ENCODE assay signal across 28 cellular contexts in the genomic region with DNA sequence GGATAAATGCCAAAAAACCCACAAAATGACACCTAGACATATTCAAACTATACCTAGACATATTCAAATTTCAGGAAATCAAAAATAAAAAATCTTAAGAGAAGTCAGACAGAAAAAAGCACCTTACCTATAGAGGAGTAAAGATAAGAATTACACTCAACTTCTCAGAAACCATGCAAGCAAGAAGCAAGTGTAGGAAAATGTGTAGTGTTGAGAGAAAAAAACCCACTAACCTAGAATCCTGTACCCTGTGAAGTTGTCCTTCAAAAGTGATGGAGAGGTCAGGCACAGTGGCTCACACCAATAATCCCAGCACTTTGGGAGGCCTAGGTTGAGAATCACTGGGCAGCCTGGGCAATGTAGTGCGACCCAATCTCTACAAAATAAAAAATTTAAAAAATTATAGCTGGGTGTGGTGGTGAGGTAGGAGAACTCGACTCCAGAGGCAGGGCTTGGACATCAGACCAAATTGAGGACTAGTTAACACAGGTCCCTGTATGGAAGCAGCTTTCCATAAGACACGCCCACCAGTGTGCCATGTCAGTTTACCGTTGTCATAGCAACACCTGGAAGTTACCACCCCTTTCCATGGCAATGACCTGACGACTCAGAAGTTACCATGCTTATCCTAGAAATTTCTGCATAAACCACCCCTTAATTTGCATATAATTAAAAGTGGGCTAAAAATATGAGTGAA. TPM values are rescaled to one million over a fixed set of nuclear protein-coding genes. Genes with fewer than 3 reads are reported as not detected.
DNase-seq lines count a peak whose midpoint lies in the region; ATAC-seq, FAIRE-seq and TF ChIP-seq lines count a peak whose summit lies in the region.
"Had no signal": no experiment of that assay in that cellular context is flagged by ENCODE, and none has a peak within 500 bp of the region (broad histone marks: within the 10 kb centered on the region; RNA-seq: fewer than 3 reads in every experiment).

No MANE protein-coding gene starts in this region.

- H3K4me1 ChIP-seq in A549, result no peaks in the 10 kb centered on the region
- H3K4me1 ChIP-seq in DND-41 (ENCODE audit: insufficient read depth, low read length), result peaks cover 8% of the 10 kb centered on the region
- no peaks in the 10 kb centered on the region for H3K4me1 ChIP-seq in endodermal cell (ENCODE audit: control insufficient read depth, insufficient read depth, low read length)
- H3K4me1 ChIP-seq: breast epithelium, Caco-2, prostate gland, SJCRH30 had no signal

- peak in 1 of 2 experiments; percentile 32 for DNase-seq in A549 (ENCODE audit: low read depth in 1 of 2, low spot score in 1 of 2)
- peak; percentile 5 for DNase-seq in DND-41
- peak; percentile 2 for DNase-seq in NCI-H774 (lab: John Stamatoyannopoulos, UW)
- peak; percentile 73 for DNase-seq in endodermal cell
- no peak for DNase-seq in Ammon's horn (ENCODE audit: low spot score)
- DNase-seq: gastrocnemius medialis; HCEC 1CT; NCI-H2029; NCI-H510A treated with DMSO at 0.1 percent for 48 hours; stimulated activated CD4-positive, alpha-beta T cell treated with anti-CD3 and anti-CD28 coated beads, Interleukin-2, amount 100 ng/mL, for 48 hours; T-helper 2 cell had no signal

- H3K4me1 Mint-ChIP-seq in endodermal cell, result peaks cover 8% of the 10 kb centered on the region

- 60% methylated on average over 5 of the region's 5 CpGs for WGBS in A549 (ENCODE audit: missing lambda C conversion rate)
- 89 to 91% methylated on average over 3 to 4 of the region's 5 CpGs for WGBS in endodermal cell (ENCODE audit: insufficient coverage in 1 of 2, insufficient read length in 1 of 2), 2 experiments

- H3K4me2 ChIP-seq in A549 (no peak overlapping the region), DND-41 (ENCODE audit: insufficient read depth, low read length) (no peak overlapping the region)

- no peak for TF ChIP-seq EP300 in A549 (IDR thresholded peaks at IDR 0.05)

- FAIRE-seq in A549 (lab: Jason Lieb, UNC), result no peak
- FAIRE-seq: GM12892 had no signal

- POLR2A ChIA-PET in A549 (lab: Yijun Ruan, JAX), result no interaction called here

- no peak for TF ChIP-seq RAD21 in A549 (conservative IDR thresholded peaks at IDR 0.05 in 1 of 2, IDR thresholded peaks at IDR 0.05 in 1 of 2)

- no peak overlapping the region for H3K4me3 ChIP-seq in A549
- H3K4me3 ChIP-seq in DND-41 (ENCODE audit: low read depth in 1 of 2, low read length in 2 of 2), result no peak overlapping the region
- no peak overlapping the region for H3K4me3 ChIP-seq in endodermal cell (ENCODE audit: low read length)
- H3K4me3 ChIP-seq: breast epithelium, gastrocnemius medialis, prostate gland, SJCRH30, skin epidermis had no signal

- H3K27ac Mint-ChIP-seq in endodermal cell, result no peak overlapping the region
- H3K27ac Mint-ChIP-seq: mesothelial cell of epicardium had no signal

- no peaks in the 10 kb centered on the region for H3K27me3 Mint-ChIP-seq in endodermal cell (ENCODE audit: insufficient read depth)

- no peaks in the 10 kb centered on the region for H3K36me3 Mint-ChIP-seq in endodermal cell (ENCODE audit: low read depth)
- H3K36me3 Mint-ChIP-seq: IgD-negative memory B cell had no signal

- peaks cover 18% of the 10 kb centered on the region for H3K9me3 Mint-ChIP-seq in endodermal cell

- no peaks in the 10 kb centered on the region for H3K79me2 ChIP-seq in DND-41 (ENCODE audit: insufficient read depth, low read length)

- no peak overlapping the region for H3K4me3 Mint-ChIP-seq in endodermal cell
- H3K4me3 Mint-ChIP-seq: IgD-negative memory B cell, mesothelial cell of epicardium had no signal

- no peaks in the 10 kb centered on the region for H3K36me3 ChIP-seq in DND-41 (ENCODE audit: insufficient read depth, low read length)
- H3K36me3 ChIP-seq in endodermal cell (ENCODE audit: control insufficient read depth, insufficient read depth, low read length), result no peaks in the 10 kb centered on the region
- H3K36me3 ChIP-seq: breast epithelium, gastrocnemius medialis, prostate gland, SJCRH30 had no signal

- CTCF ChIA-PET in A549 (lab: Yijun Ruan, JAX), result interaction anchor here (1.1 to 4.5 kb wide), 2 partner anchors 10 to 13 kb away, joined by 3 to 24 read pairs; no protein-coding TSS in a partner anchor

- H3K9ac ChIP-seq in DND-41 (ENCODE audit: low read depth, low read length), result no peak overlapping the region
- no peak overlapping the region for H3K9ac ChIP-seq in endodermal cell (ENCODE audit: extremely low read depth, low read length, poor library complexity, severe bottlenecking)

- no peaks in the 10 kb centered on the region for H4K20me1 ChIP-seq in DND-41 (ENCODE audit: insufficient read depth, low read length)

- H3K9me3 ChIP-seq in A549 (no peaks in the 10 kb centered on the region), DND-41 (ENCODE audit: insufficient read depth, low read length, severe bottlenecking) (peaks cover 8% of the 10 kb centered on the region), endodermal cell (ENCODE audit: control insufficient read depth, low read length) (no peaks in the 10 kb centered on the region)
- H3K9me3 ChIP-seq: breast epithelium, Caco-2, gastrocnemius medialis, prostate gland, SJCRH30 had no signal

- TF ChIP-seq POLR2A in A549 (IDR thresholded peaks at IDR 0.05; ENCODE audit: low read length), result no peak

- ATAC-seq in A549, result no peak
- no peak for ATAC-seq in DND-41 (ENCODE audit: insufficient read depth, low read depth)
- ATAC-seq in HG02623 (IDR thresholded peaks at IDR 0.05; ENCODE audit: unreplicated experiment), result no peak
- no peak for ATAC-seq in HG02678 (IDR thresholded peaks at IDR 0.05; ENCODE audit: unreplicated experiment)
- no peak for ATAC-seq in esophagus mucosa
- ATAC-seq: gastrocnemius medialis had no signal

- no peak overlapping the region for H2AFZ ChIP-seq in DND-41 (ENCODE audit: low read depth, low read length)

- no peak overlapping the region for H3K27ac ChIP-seq in A549
- no peak overlapping the region for H3K27ac ChIP-seq in DND-41 (ENCODE audit: low read length)
- no peak overlapping the region for H3K27ac ChIP-seq in endodermal cell (ENCODE audit: low read depth, low read length)
- H3K27ac ChIP-seq: breast epithelium, gastrocnemius medialis, prostate gland, SJCRH30, skin epidermis had no signal

- TF ChIP-seq CTCF in A549 (IDR thresholded peaks at IDR 0.05) (no peak), DND-41 (IDR thresholded peaks at IDR 0.05; ENCODE audit: borderline replicate concordance, extremely low read depth, low read length, poor library complexity, severe bottlenecking) (no peak), endodermal cell (conservative IDR thresholded peaks at IDR 0.05) (no peak)

- H3K27me3 ChIP-seq in DND-41 (ENCODE audit: insufficient read depth, low read length, poor library complexity) (no peaks in the 10 kb centered on the region), endodermal cell (ENCODE audit: control insufficient read depth, insufficient read depth, low read length, poor library complexity, severe bottlenecking) (no peaks in the 10 kb centered on the region)
- H3K27me3 ChIP-seq: breast epithelium, gastrocnemius medialis had no signal

RNA-seq across cellular contexts. Expression of a gene that starts 20.7 kb away (rescaled TPM):
- polyA plus RNA-seq in A549 (2011; rRNA removed) (4.3 and 5.6 TPM in 2 replicates), A549 (2017; fragmentation: RNase III; extraction: RNeasy Plus Mini Kit Qiagen cat#74134 plus additional on column Dnase treatment) (1.8 to 2.3 TPM (median 2.0 TPM) in 3 replicates)
- 0.63 and 0.65 TPM in 2 replicates for polyA plus RNA-seq in A549 (2012; cell fraction: cytosol; rRNA removed)
- 0.19 and 0.47 TPM in 2 replicates for polyA plus RNA-seq in A549 (2012; cell fraction: nucleus; rRNA removed)
- 3.3 and 3.6 TPM in 2 replicates for polyA minus RNA-seq in A549 (2011; rRNA and poly(A)+ RNA removed)
- total RNA-seq in endodermal cell (1 to 10 TPM; 7.1 to 7.3 TPM), esophagus mucosa (8.2 TPM)
- polyA plus RNA-seq in endodermal cell (2013, experiment 1 of 2), result 9.5 TPM
- polyA plus RNA-seq in endodermal cell (2013, experiment 2 of 2), result 9.0 TPM

RNA-seq across cellular contexts. Expression of a gene that starts 26.6 kb away (rescaled TPM):
- polyA plus RNA-seq in A549 (2011; rRNA removed) (0.03 and 0.04 TPM in 2 replicates), A549 (2017; fragmentation: RNase III; extraction: RNeasy Plus Mini Kit Qiagen cat#74134 plus additional on column Dnase treatment) (0.04 to 0.05 TPM (median 0.04 TPM) in 3 replicates)
- polyA plus RNA-seq in A549 (2012; cell fraction: cytosol; rRNA removed), result 0.05 TPM in 2 replicates
- polyA plus RNA-seq in A549 (2012; cell fraction: nucleus; rRNA removed), result 0.02 TPM in 1 of 2 replicates, not detected in the other
- polyA minus RNA-seq in A549 (2011; rRNA and poly(A)+ RNA removed), result not detected in 2 replicates
- total RNA-seq in endodermal cell (1 to 10 TPM in 1 of 2 donors, under 1 TPM in 1; 0.38 to 1.1 TPM), esophagus mucosa (0.68 TPM)
- 0.82 TPM for polyA plus RNA-seq in endodermal cell (2013, experiment 1 of 2)
- polyA plus RNA-seq in endodermal cell (2013, experiment 2 of 2), result 0.91 TPM
- total RNA-seq: epithelial cell of proximal tubule had no signal
- polyA plus RNA-seq: BJ, IgD-negative memory B cell had no signal

RNA-seq across cellular contexts. Expression of a gene that starts 36.5 kb away (rescaled TPM):
- not detected in 2 replicates for polyA plus RNA-seq in A549 (2011; rRNA removed)
- polyA plus RNA-seq in A549 (2012; cell fraction: cytosol; rRNA removed), result not detected in 2 replicates
- not detected in 2 replicates for polyA plus RNA-seq in A549 (2012; cell fraction: nucleus; rRNA removed)
- polyA plus RNA-seq in A549 (2017; fragmentation: RNase III; extraction: RNeasy Plus Mini Kit Qiagen cat#74134 plus additional on column Dnase treatment), result not detected in 3 replicates
- polyA minus RNA-seq in A549 (2011; rRNA and poly(A)+ RNA removed), result not detected in 2 replicates
- total RNA-seq in endodermal cell, result not detected
- polyA plus RNA-seq in endodermal cell (2013, experiment 1 of 2), result 0.61 TPM
- not detected for polyA plus RNA-seq in endodermal cell (2013, experiment 2 of 2)
- total RNA-seq in esophagus mucosa, result not detected
- total RNA-seq: breast epithelium, Caco-2, dermis microvascular lymphatic vessel endothelial cell, epithelial cell of proximal tubule, gastrocnemius medialis, mesothelial cell of epicardium, OCI-LY7, prostate gland, urinary bladder had no signal
- polyA plus RNA-seq: BJ, IgD-negative memory B cell, neural cell, urinary bladder had no signal

RNA-seq across cellular contexts. Expression of a gene that starts 37.4 kb away (rescaled TPM):
- polyA plus RNA-seq in A549 (2011; rRNA removed), result 25.6 and 27.2 TPM in 2 replicates
- 119 and 130 TPM in 2 replicates for polyA plus RNA-seq in A549 (2012; cell fraction: cytosol; rRNA removed)
- 77.8 and 94.1 TPM in 2 replicates for polyA plus RNA-seq in A549 (2012; cell fraction: nucleus; rRNA removed)
- polyA plus RNA-seq in A549 (2017; fragmentation: RNase III; extraction: RNeasy Plus Mini Kit Qiagen cat#74134 plus additional on column Dnase treatment), result 40.5 to 45.4 TPM (median 43.7 TPM) in 3 replicates
- 12.3 and 20.9 TPM in 2 replicates for polyA minus RNA-seq in A549 (2011; rRNA and poly(A)+ RNA removed)
- 10 to 100 TPM; 31.4 to 33.7 TPM for total RNA-seq in endodermal cell
- 30.4 TPM for polyA plus RNA-seq in endodermal cell (2013, experiment 1 of 2)
- 26.1 TPM for polyA plus RNA-seq in endodermal cell (2013, experiment 2 of 2)
- total RNA-seq in esophagus mucosa, result 37.9 TPM

RNA-seq across cellular contexts. Expression of a gene that starts 39.4 kb away (rescaled TPM):
- not detected in 2 replicates for polyA plus RNA-seq in A549 (2011; rRNA removed)
- 0.05 TPM in 1 of 2 replicates, not detected in the other for polyA plus RNA-seq in A549 (2012; cell fraction: cytosol; rRNA removed)
- polyA plus RNA-seq in A549 (2012; cell fraction: nucleus; rRNA removed), result not detected in 2 replicates
- polyA plus RNA-seq in A549 (2017; fragmentation: RNase III; extraction: RNeasy Plus Mini Kit Qiagen cat#74134 plus additional on column Dnase treatment), result not detected in 3 replicates
- not detected in 2 replicates for polyA minus RNA-seq in A549 (2011; rRNA and poly(A)+ RNA removed)
- not detected for total RNA-seq in endodermal cell
- polyA plus RNA-seq in endodermal cell (2013, experiment 1 of 2), result 0.61 TPM
- polyA plus RNA-seq in endodermal cell (2013, experiment 2 of 2), result 0.37 TPM
- total RNA-seq in esophagus mucosa, result 0.16 TPM
- total RNA-seq: breast epithelium, dermis microvascular lymphatic vessel endothelial cell, epithelial cell of proximal tubule, mesothelial cell of epicardium, OCI-LY7, prostate gland, SJCRH30, urinary bladder had no signal
- polyA plus RNA-seq: BJ, neural cell had no signal
